In the genomic region with DNA sequence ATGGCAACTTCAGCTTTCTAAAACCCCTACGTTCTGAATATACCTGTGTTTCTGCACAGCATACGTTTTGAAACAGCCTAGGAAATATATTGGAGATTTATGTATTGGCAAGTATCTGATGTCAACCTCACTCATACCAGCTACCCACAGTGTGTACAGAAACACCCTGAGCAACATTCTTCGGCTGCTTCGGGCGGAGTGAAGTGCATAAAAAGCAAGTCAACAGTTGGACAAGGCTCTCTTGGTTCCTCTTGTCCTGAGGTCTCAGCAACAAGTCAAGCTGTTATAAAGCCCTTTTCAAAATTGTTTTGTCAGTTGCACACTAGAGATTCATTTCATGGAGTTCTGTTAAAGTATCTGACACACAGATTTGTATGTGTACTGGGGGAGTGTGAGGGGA, we compare ENCODE assay signal across 1 cellular context.
TF ChIP-seq lines count a peak whose summit lies in the region.

No MANE protein-coding gene starts in this region.

TF ChIP-seq in HepG2, 621 proteins besides CTCF, POLR2A, EP300 and RAD21:
- peak; percentile 63 for TF ChIP-seq TEAD3 (CRISPR knock-in tag; optimal IDR thresholded peaks at IDR 0.05; ENCODE audit: borderline replicate concordance)
- TF ChIP-seq, protein P1, sequence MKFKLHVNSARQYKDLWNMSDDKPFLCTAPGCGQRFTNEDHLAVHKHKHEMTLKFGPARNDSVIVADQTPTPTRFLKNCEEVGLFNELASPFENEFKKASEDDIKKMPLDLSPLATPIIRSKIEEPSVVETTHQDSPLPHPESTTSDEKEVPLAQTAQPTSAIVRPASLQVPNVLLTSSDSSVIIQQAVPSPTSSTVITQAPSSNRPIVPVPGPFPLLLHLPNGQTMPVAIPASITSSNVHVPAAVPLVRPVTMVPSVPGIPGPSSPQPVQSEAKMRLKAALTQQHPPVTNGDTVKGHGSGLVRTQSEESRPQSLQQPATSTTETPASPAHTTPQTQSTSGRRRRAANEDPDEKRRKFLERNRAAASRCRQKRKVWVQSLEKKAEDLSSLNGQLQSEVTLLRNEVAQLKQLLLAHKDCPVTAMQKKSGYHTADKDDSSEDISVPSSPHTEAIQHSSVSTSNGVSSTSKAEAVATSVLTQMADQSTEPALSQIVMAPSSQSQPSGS (CRISPR knock-in tag; IDR thresholded peaks at IDR 0.05): no peak
- TF ChIP-seq, protein P2, sequence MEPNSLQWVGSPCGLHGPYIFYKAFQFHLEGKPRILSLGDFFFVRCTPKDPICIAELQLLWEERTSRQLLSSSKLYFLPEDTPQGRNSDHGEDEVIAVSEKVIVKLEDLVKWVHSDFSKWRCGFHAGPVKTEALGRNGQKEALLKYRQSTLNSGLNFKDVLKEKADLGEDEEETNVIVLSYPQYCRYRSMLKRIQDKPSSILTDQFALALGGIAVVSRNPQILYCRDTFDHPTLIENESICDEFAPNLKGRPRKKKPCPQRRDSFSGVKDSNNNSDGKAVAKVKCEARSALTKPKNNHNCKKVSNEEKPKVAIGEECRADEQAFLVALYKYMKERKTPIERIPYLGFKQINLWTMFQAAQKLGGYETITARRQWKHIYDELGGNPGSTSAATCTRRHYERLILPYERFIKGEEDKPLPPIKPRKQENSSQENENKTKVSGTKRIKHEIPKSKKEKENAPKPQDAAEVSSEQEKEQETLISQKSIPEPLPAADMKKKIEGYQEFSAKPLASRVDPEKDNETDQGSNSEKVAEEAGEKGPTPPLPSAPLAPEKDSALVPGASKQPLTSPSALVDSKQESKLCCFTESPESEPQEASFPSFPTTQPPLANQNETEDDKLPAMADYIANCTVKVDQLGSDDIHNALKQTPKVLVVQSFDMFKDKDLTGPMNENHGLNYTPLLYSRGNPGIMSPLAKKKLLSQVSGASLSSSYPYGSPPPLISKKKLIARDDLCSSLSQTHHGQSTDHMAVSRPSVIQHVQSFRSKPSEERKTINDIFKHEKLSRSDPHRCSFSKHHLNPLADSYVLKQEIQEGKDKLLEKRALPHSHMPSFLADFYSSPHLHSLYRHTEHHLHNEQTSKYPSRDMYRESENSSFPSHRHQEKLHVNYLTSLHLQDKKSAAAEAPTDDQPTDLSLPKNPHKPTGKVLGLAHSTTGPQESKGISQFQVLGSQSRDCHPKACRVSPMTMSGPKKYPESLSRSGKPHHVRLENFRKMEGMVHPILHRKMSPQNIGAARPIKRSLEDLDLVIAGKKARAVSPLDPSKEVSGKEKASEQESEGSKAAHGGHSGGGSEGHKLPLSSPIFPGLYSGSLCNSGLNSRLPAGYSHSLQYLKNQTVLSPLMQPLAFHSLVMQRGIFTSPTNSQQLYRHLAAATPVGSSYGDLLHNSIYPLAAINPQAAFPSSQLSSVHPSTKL (CRISPR knock-in tag; IDR thresholded peaks at IDR 0.05): 0 out of 2 replicates have a peak, but pooled peaks have one; percentile 28
- TF ChIP-seq FOXA1 (IDR thresholded peaks at IDR 0.05): no peak
- peak; percentile 60 for TF ChIP-seq FOXA1 (CRISPR knock-in tag; IDR thresholded peaks at IDR 0.05)
- TF ChIP-seq FOXA3 (CRISPR knock-in tag; IDR thresholded peaks at IDR 0.05): peak; percentile 20; the same call in 1 of the 2 replicates
- TF ChIP-seq, protein P3, sequence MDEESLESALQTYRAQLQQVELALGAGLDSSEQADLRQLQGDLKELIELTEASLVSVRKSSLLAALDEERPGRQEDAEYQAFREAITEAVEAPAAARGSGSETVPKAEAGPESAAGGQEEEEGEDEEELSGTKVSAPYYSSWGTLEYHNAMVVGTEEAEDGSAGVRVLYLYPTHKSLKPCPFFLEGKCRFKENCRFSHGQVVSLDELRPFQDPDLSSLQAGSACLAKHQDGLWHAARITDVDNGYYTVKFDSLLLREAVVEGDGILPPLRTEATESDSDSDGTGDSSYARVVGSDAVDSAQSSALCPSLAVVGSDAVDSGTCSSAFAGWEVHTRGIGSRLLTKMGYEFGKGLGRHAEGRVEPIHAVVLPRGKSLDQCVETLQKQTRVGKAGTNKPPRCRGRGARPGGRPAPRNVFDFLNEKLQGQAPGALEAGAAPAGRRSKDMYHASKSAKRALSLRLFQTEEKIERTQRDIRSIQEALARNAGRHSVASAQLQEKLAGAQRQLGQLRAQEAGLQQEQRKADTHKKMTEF (CRISPR knock-in tag; IDR thresholded peaks at IDR 0.05): no peak
- TF ChIP-seq FOXP1 (IDR thresholded peaks at IDR 0.05): no peak
- TF ChIP-seq FOXP1 (CRISPR knock-in tag; IDR thresholded peaks at IDR 0.05): peak; percentile 39; the same call in 1 of the 2 replicates
- TF ChIP-seq ZBTB3 (CRISPR knock-in tag; IDR thresholded peaks at IDR 0.05; ENCODE audit: borderline replicate concordance, low read depth): no peak
- TF ChIP-seq XBP1 (CRISPR knock-in tag; IDR thresholded peaks at IDR 0.05): no peak
- TF ChIP-seq, protein P4, sequence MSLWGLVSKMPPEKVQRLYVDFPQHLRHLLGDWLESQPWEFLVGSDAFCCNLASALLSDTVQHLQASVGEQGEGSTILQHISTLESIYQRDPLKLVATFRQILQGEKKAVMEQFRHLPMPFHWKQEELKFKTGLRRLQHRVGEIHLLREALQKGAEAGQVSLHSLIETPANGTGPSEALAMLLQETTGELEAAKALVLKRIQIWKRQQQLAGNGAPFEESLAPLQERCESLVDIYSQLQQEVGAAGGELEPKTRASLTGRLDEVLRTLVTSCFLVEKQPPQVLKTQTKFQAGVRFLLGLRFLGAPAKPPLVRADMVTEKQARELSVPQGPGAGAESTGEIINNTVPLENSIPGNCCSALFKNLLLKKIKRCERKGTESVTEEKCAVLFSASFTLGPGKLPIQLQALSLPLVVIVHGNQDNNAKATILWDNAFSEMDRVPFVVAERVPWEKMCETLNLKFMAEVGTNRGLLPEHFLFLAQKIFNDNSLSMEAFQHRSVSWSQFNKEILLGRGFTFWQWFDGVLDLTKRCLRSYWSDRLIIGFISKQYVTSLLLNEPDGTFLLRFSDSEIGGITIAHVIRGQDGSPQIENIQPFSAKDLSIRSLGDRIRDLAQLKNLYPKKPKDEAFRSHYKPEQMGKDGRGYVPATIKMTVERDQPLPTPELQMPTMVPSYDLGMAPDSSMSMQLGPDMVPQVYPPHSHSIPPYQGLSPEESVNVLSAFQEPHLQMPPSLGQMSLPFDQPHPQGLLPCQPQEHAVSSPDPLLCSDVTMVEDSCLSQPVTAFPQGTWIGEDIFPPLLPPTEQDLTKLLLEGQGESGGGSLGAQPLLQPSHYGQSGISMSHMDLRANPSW (CRISPR knock-in tag; IDR thresholded peaks at IDR 0.05; ENCODE audit: borderline replicate concordance): no peak
